Comparison of ENCODE assay signal across 12 cellular contexts in genomic region chrX:136635235-136635634, GRCh38. TPM values are rescaled to one million over a fixed set of nuclear protein-coding genes. Genes with fewer than 3 reads are reported as not detected.
DNase-seq lines count a peak whose midpoint lies in the region; ATAC-seq and TF ChIP-seq lines count a peak whose summit lies in the region.
"Had no signal": no experiment of that assay in that cellular context is flagged by ENCODE, and none has a peak within 500 bp of the region (broad histone marks: within the 10 kb centered on the region; RNA-seq: fewer than 3 reads in every experiment).

No MANE protein-coding gene starts in this region.

- peak; percentile 63 for DNase-seq in GM12865 (ENCODE audit: low read depth)
- peak; percentile 65 for DNase-seq in central memory CD4-positive, alpha-beta T cell
- no peak for DNase-seq in HPDE6-E6E7 (ENCODE audit: extremely low spot score)
- DNase-seq in 8988T: no peak
- DNase-seq in body of pancreas: no peak
- DNase-seq in vagina (ENCODE audit: extremely low spot score in 2 of 2): no peak
- DNase-seq: activated effector memory CD4-positive, alpha-beta T cell treated with Interleukin-2 at 50 U/mL for 16 hours; DMS 273 treated with DMSO at 0.1 percent for 48 hours had no signal

- H3K27me3 ChIP-seq in body of pancreas (no peaks in the 10 kb centered on the region), vagina (no peaks in the 10 kb centered on the region)

- H3K4me1 ChIP-seq in body of pancreas (no peaks in the 10 kb centered on the region), vagina (no peaks in the 10 kb centered on the region)

- no peaks in the 10 kb centered on the region for H3K36me3 ChIP-seq in body of pancreas (replicated peaks in 1 of 2; ENCODE audit: insufficient read depth in 1 of 2, low read depth in 2 of 2)
- no peaks in the 10 kb centered on the region for H3K36me3 ChIP-seq in vagina

- intact Hi-C loops in body of pancreas (cut with DNase I): no loop called here
- intact Hi-C loops in vagina (cut with DNase I): no loop called here

- TF ChIP-seq POLR2A in body of pancreas (IDR thresholded peaks at IDR 0.05) (no peak), vagina (IDR thresholded peaks at IDR 0.05) (no peak)

- no peak overlapping the region for H3K27ac ChIP-seq in body of pancreas
- no peak overlapping the region for H3K27ac ChIP-seq in vagina
- H3K27ac ChIP-seq: epithelial cell of prostate had no signal

- H3K9me3 ChIP-seq in body of pancreas (no peaks in the 10 kb centered on the region), vagina (no peaks in the 10 kb centered on the region)

- ATAC-seq in GM19452 (IDR thresholded peaks at IDR 0.05; ENCODE audit: unreplicated experiment) (peak; percentile 90), HG03457 (IDR thresholded peaks at IDR 0.05; ENCODE audit: unreplicated experiment) (peak; percentile 50), body of pancreas (no peak)

- 60 to 71% methylated on average over 5 to 6 of the region's 6 CpGs for WGBS in body of pancreas, 2 donors

- TF ChIP-seq CTCF in GM12865 (IDR thresholded peaks at IDR 0.05; ENCODE audit: insufficient read depth, low read depth, low read length, missing control alignments): no peak
- TF ChIP-seq CTCF in body of pancreas (IDR thresholded peaks at IDR 0.05): no peak
- no peak for TF ChIP-seq CTCF in vagina (IDR thresholded peaks at IDR 0.05)

- H3K4me3 ChIP-seq in GM12865 (ENCODE audit: low read depth, low read length) (no peak overlapping the region), body of pancreas (no peak overlapping the region), vagina (no peak overlapping the region)

RNA-seq across cellular contexts. Expression of gene CD40LG, which starts 12.7 kb away (rescaled TPM):
- total RNA-seq in body of pancreas: not detected
- not detected for total RNA-seq in vagina
- total RNA-seq: NCI-H460 had no signal

Comparison
In these comparisons a context has a peak if more than half of its experiments do, and no peak if none do; other contexts are left out.
1. DNase-seq: peak in GM12865 (single experiment) and central memory CD4-positive, alpha-beta T cell (single experiment); none in HPDE6-E6E7 (single experiment), 8988T (single experiment), body of pancreas (0 of 4) and vagina (0 of 2).